Comparison of ENCODE assay signal across 8 cellular contexts in the genomic region with DNA sequence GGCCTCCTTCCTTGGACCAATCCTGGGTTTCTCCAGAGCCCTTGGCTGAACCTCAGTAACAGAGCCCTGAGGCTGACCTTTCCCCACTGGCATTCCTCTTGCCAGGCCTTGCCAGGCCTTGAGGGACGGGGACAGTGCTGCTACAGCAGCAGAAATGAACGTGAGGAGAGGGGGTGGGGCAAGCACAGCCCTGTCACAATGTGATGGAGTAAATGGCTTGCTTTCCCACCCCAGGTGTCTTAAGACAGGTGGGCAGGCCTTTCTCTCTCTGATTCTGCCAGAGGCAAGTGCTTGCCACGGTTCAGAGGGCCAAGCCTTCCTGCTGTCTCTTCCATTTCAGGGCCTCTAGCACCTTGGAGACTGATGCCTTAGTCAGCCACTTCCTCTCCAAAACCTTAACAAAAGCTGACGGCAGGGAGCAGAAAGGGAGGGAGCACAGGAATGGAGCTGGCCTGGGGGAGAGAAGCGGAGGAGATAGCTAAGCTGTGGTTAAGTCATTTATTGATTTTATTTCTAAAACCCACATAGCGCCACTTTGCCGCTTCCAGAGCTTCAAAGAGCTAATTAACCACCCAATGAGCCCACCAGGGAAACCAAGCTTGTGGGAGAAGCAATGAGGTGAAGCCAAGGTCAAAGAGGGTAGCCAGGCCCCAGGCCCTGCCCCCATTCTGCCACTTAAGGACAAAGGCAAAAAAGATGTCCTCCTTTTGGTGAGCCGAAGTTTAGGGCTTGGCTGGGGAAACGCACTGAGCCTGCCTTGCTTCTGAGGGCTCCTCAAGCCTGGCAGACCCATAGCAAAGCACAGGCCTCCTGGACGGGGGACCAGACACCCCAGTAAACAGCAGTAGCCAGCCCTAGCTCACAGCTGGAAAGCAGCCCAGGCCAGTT. TPM values are rescaled to one million over a fixed set of nuclear protein-coding genes. Genes with fewer than 3 reads are reported as not detected.
DNase-seq lines count a peak whose midpoint lies in the region; ATAC-seq and TF ChIP-seq lines count a peak whose summit lies in the region.

No MANE protein-coding gene starts in this region.

- no peaks in the 10 kb centered on the region for H3K79me2 ChIP-seq in OCI-LY1 (ENCODE audit: insufficient read depth, low read length)

- peaks cover 94% of the 10 kb centered on the region for H3K36me3 Mint-ChIP-seq in dendritic cell treated with granulocyte-macrophage colony-stimulating factor and Interleukin-4, amounts not matched to agents 40 ng/mL and 50 ng/mL, for 4 days (ENCODE audit: low read depth)

- H3K36me3 ChIP-seq in OCI-LY1 (ENCODE audit: insufficient read depth, low read length) = peaks cover 59% of the 10 kb centered on the region
- peaks cover 23% of the 10 kb centered on the region for H3K36me3 ChIP-seq in mucosa of descending colon (ENCODE audit: low read depth)

- no peaks in the 10 kb centered on the region for H3K27me3 ChIP-seq in OCI-LY1 (ENCODE audit: insufficient read depth, low read length)

- H3K27me3 Mint-ChIP-seq in dendritic cell treated with granulocyte-macrophage colony-stimulating factor and Interleukin-4, amounts not matched to agents 40 ng/mL and 50 ng/mL, for 4 days = no peaks in the 10 kb centered on the region

- peak overlapping the region; percentile 61 for H3K27ac ChIP-seq in OCI-LY1 (ENCODE audit: low read depth, low read length, poor library complexity, severe bottlenecking)

- no peak overlapping the region for H3K4me3 Mint-ChIP-seq in dendritic cell treated with granulocyte-macrophage colony-stimulating factor and Interleukin-4, amounts not matched to agents 40 ng/mL and 50 ng/mL, for 4 days

- DNase-seq in mucosa of descending colon = peak in 1 of 3 donors; percentile 29
- no peak for DNase-seq in NCI-H526 treated with DMSO at 0.1 percent for 48 hours (lab: John Stamatoyannopoulos, UW)

- H3K9me3 ChIP-seq in OCI-LY1 (ENCODE audit: low read length) (no peaks in the 10 kb centered on the region), mucosa of descending colon (no peaks in the 10 kb centered on the region)

- intact Hi-C loops in dendritic cell treated with granulocyte-macrophage colony-stimulating factor and Interleukin-4, amounts not matched to agents 40 ng/mL and 50 ng/mL, for 4 days (cut with micrococcal nuclease) = no loop called here
- intact Hi-C loops in mucosa of descending colon (cut with DNase I, micrococcal nuclease) = no loop called here

- no peaks in the 10 kb centered on the region for H3K9me2 ChIP-seq in OCI-LY1 (ENCODE audit: low read depth, low read length)

- in situ Hi-C loops in GM18951 (cut with MboI; ENCODE audit: low sequenced_read_pairs, unreplicated experiment) = no loop called here

- peak; percentile 32 for TF ChIP-seq POLR2A in GM18951 (IDR thresholded peaks at IDR 0.05; ENCODE audit: extremely low read depth, insufficient read depth, insufficient read length)

- no peak overlapping the region for H3K4me3 ChIP-seq in OCI-LY1 (ENCODE audit: low read depth, low read length, poor library complexity, severe bottlenecking)
- H3K4me3 ChIP-seq in mucosa of descending colon = no peak overlapping the region

- peak overlapping the region; percentile 69 for H3K27ac Mint-ChIP-seq in dendritic cell treated with granulocyte-macrophage colony-stimulating factor and Interleukin-4, amounts not matched to agents 40 ng/mL and 50 ng/mL, for 4 days

- H3K9ac ChIP-seq in OCI-LY1 (ENCODE audit: low read length) = no peak overlapping the region; the same call in 1 of the 2 replicates

- H3F3A ChIP-seq in OCI-LY1 (ENCODE audit: insufficient read depth, low read length) = 0 out of 2 replicates have a peak, but pooled peaks cover 6% of the 10 kb centered on the region

- H3K4me1 Mint-ChIP-seq in dendritic cell treated with granulocyte-macrophage colony-stimulating factor and Interleukin-4, amounts not matched to agents 40 ng/mL and 50 ng/mL, for 4 days (ENCODE audit: low read depth) = peaks cover 57% of the 10 kb centered on the region

- H3K4me2 ChIP-seq in OCI-LY1 (ENCODE audit: low read length) = no peak overlapping the region

- H4K20me1 ChIP-seq in OCI-LY1 (ENCODE audit: insufficient read depth, low read length) = no peaks in the 10 kb centered on the region

- ATAC-seq in mucosa of descending colon (peak; percentile 2), HG02885 (IDR thresholded peaks at IDR 0.05; ENCODE audit: poor library complexity, unreplicated experiment) (no peak), GM18861 (IDR thresholded peaks at IDR 0.05; ENCODE audit: unreplicated experiment) (no peak), GM21381 (IDR thresholded peaks at IDR 0.05; ENCODE audit: unreplicated experiment) (no peak)

- H3K9me3 Mint-ChIP-seq in dendritic cell treated with granulocyte-macrophage colony-stimulating factor and Interleukin-4, amounts not matched to agents 40 ng/mL and 50 ng/mL, for 4 days = no peaks in the 10 kb centered on the region

- TF ChIP-seq CTCF in OCI-LY1 (IDR thresholded peaks at IDR 0.05; ENCODE audit: low read length) = no peak
- no peak for TF ChIP-seq CTCF in mucosa of descending colon (IDR thresholded peaks at IDR 0.05)

- H2AFZ ChIP-seq in OCI-LY1 (ENCODE audit: low read length) = no peak overlapping the region

- H3K4me1 ChIP-seq in OCI-LY1 (ENCODE audit: insufficient read depth, low read length, severe bottlenecking) (peaks cover 29% of the 10 kb centered on the region), mucosa of descending colon (ENCODE audit: low read depth) (peaks cover 6% of the 10 kb centered on the region)

RNA-seq across cellular contexts. Expression of a gene that starts 3.4 kb away (rescaled TPM):
- total RNA-seq in mucosa of descending colon = 10 to 100 TPM in 1 of 3 donors, 1 to 10 TPM in 2; 2.0 to 21.1 (median 2.8) TPM

RNA-seq across cellular contexts. Expression of a gene that starts 15.2 kb away (rescaled TPM):
- 100 to 1,000 TPM; 223 to 317 (median 241) TPM for total RNA-seq in mucosa of descending colon

RNA-seq across cellular contexts. Expression of a gene that starts 19.2 kb away (rescaled TPM):
- total RNA-seq in mucosa of descending colon = 10 to 100 TPM in 1 of 3 donors, 1 to 10 TPM in 2; 3.3 to 25.6 (median 9.7) TPM

RNA-seq across cellular contexts. Expression of a gene that starts 39.9 kb away (rescaled TPM):
- 10 to 100 TPM in 2 of 3 donors, 1 to 10 TPM in 1; 8.7 to 16.8 (median 14.1) TPM for total RNA-seq in mucosa of descending colon

RNA-seq across cellular contexts. Expression of a gene that starts 40.2 kb away (rescaled TPM):
- total RNA-seq in mucosa of descending colon = 10 to 100 TPM in 1 of 3 donors, 1 to 10 TPM in 2; 3.9 to 42.0 (median 6.9) TPM
